8 cellular contexts compared by ENCODE assay signal in genomic region chr17:9959377-9959981, GRCh38. TPM values are rescaled to one million over a fixed set of nuclear protein-coding genes. Genes with fewer than 3 reads are reported as not detected.
A peak's percentile ranks its signal among the peaks of the same experiment; 100 is the strongest.
DNase-seq lines count a peak whose midpoint lies in the region; ATAC-seq and TF ChIP-seq lines count a peak whose summit lies in the region.

No MANE protein-coding gene starts in this region.

- no peaks in the 10 kb centered on the region for H4K20me1 ChIP-seq in GM23338 (replicated peaks; ENCODE audit: insufficient read depth)
- no peaks in the 10 kb centered on the region for H4K20me1 ChIP-seq in SU-DHL-6 (ENCODE audit: low read depth, low read length)

- H3K27ac ChIP-seq in GM23338 (ENCODE audit: low read depth) (no peak overlapping the region), SU-DHL-6 (ENCODE audit: low read depth, low read length) (no peak overlapping the region)

- peak; percentile 62 for DNase-seq in AG20443 (ENCODE audit: low spot score)
- DNase-seq in GM23338 (ENCODE audit: low spot score) = peak; percentile 87
- DNase-seq in fibroblast of gingiva (ENCODE audit: low read depth) = peak; percentile 18
- DNase-seq in posterior vena cava (ENCODE audit: low spot score) = peak; percentile 78
- DNase-seq in activated effector memory CD4-positive, alpha-beta T cell treated with Interleukin-2 at 50 U/mL for 16 hours = no peak
- no peak for DNase-seq in NOMO-1 treated with dmso at 0.1 percent for 144 hours (lab: John Stamatoyannopoulos, UW; ENCODE audit: unreplicated experiment)

- H3K79me2 ChIP-seq in GM23338 (replicated peaks; ENCODE audit: insufficient read depth) = no peaks in the 10 kb centered on the region
- no peaks in the 10 kb centered on the region for H3K79me2 ChIP-seq in SU-DHL-6 (ENCODE audit: insufficient read depth, low read length)

- peak overlapping the region; percentile 53 for H3K4me3 ChIP-seq in GM23338
- H3K4me3 ChIP-seq in SU-DHL-6 (ENCODE audit: insufficient read depth, low read length, poor library complexity, severe bottlenecking) = no peak overlapping the region

- no peaks in the 10 kb centered on the region for H3K36me3 Mint-ChIP-seq in GM23338 (ENCODE audit: low read depth)

- H2AFZ ChIP-seq in GM23338 = peak overlapping the region; percentile 92; the same call in 1 of the 2 replicates
- H2AFZ ChIP-seq in SU-DHL-6 (ENCODE audit: low read depth, low read length, severe bottlenecking) = no peak overlapping the region

- no peaks in the 10 kb centered on the region for H3F3A ChIP-seq in GM23338 (replicated peaks; ENCODE audit: low read depth)
- no peaks in the 10 kb centered on the region for H3F3A ChIP-seq in SU-DHL-6 (ENCODE audit: insufficient read depth)

- intact Hi-C loops in posterior vena cava (cut with DNase I) = no loop called here

- no peaks in the 10 kb centered on the region for H3K36me3 ChIP-seq in GM23338 (ENCODE audit: insufficient read depth)
- no peaks in the 10 kb centered on the region for H3K36me3 ChIP-seq in SU-DHL-6 (ENCODE audit: low read length)

- H3K27me3 ChIP-seq in GM23338 (ENCODE audit: insufficient read depth) (no peaks in the 10 kb centered on the region), SU-DHL-6 (ENCODE audit: low read length) (no peaks in the 10 kb centered on the region)

- ATAC-seq in GM23338 (peak; percentile 85), HG02588 (IDR thresholded peaks at IDR 0.05; ENCODE audit: unreplicated experiment) (no peak)

- no peak overlapping the region for H3K9ac ChIP-seq in SU-DHL-6 (ENCODE audit: low read length)

- no peak overlapping the region for H3K27ac Mint-ChIP-seq in GM23338

- H3K4me2 ChIP-seq in GM23338 (peak overlapping the region; percentile 85), SU-DHL-6 (ENCODE audit: low read depth, low read length, poor library complexity, severe bottlenecking) (no peak overlapping the region)

- peaks cover 16% of the 10 kb centered on the region for H3K4me1 ChIP-seq in GM23338 (ENCODE audit: insufficient read depth)

- peak overlapping the region; percentile 63 for H3K4me3 Mint-ChIP-seq in GM23338

- H3K9me3 ChIP-seq in SU-DHL-6 (ENCODE audit: insufficient read depth, low read length) = no peaks in the 10 kb centered on the region

- peak; percentile 79 to 80 for TF ChIP-seq CTCF in GM23338 (conservative IDR thresholded peaks at IDR 0.05; ENCODE audit: low read depth in 2 of 2)
- peak; percentile 51 for TF ChIP-seq CTCF in SU-DHL-6 (IDR thresholded peaks at IDR 0.05; ENCODE audit: insufficient read depth, low read length, poor library complexity, severe bottlenecking)

- H3K9me3 Mint-ChIP-seq in GM23338 = no peaks in the 10 kb centered on the region; the same call in 2 of the 3 replicates

- no peaks in the 10 kb centered on the region for H3K9me2 ChIP-seq in GM23338 (ENCODE audit: insufficient read depth)
- no peaks in the 10 kb centered on the region for H3K9me2 ChIP-seq in SU-DHL-6 (replicated peaks; ENCODE audit: insufficient read depth, low read length)

- H3K4me1 Mint-ChIP-seq in GM23338 = peaks cover 36% of the 10 kb centered on the region

- H3K27me3 Mint-ChIP-seq in GM23338 (ENCODE audit: insufficient read depth, low read depth, poor library complexity) = peaks cover 19% of the 10 kb centered on the region

TF ChIP-seq in GM23338, 12 proteins besides CTCF, POLR2A, EP300 and RAD21 (continues in another document):
- no peak for TF ChIP-seq CREB1 (CRISPR knock-in tag; IDR thresholded peaks at IDR 0.05; ENCODE audit: low read depth)
- TF ChIP-seq JUNB (IDR thresholded peaks at IDR 0.05; ENCODE audit: unreplicated experiment) = no peak
- no peak for TF ChIP-seq POLR2AphosphoS5 (IDR thresholded peaks at IDR 0.05; ENCODE audit: low read depth)
- TF ChIP-seq EZH2phosphoT487 (IDR thresholded peaks at IDR 0.05; ENCODE audit: unreplicated experiment) = no peak
- no peak for TF ChIP-seq EZH2 (IDR thresholded peaks at IDR 0.05; ENCODE audit: low read depth, unreplicated experiment)
- TF ChIP-seq STAT1 (IDR thresholded peaks at IDR 0.05; ENCODE audit: unreplicated experiment) = no peak
- no peak for TF ChIP-seq ZNF114 (CRISPR knock-in tag; IDR thresholded peaks at IDR 0.05)
- no peak for TF ChIP-seq ZNF331 (CRISPR knock-in tag; IDR thresholded peaks at IDR 0.05; ENCODE audit: low read depth)
- TF ChIP-seq, protein P1, sequence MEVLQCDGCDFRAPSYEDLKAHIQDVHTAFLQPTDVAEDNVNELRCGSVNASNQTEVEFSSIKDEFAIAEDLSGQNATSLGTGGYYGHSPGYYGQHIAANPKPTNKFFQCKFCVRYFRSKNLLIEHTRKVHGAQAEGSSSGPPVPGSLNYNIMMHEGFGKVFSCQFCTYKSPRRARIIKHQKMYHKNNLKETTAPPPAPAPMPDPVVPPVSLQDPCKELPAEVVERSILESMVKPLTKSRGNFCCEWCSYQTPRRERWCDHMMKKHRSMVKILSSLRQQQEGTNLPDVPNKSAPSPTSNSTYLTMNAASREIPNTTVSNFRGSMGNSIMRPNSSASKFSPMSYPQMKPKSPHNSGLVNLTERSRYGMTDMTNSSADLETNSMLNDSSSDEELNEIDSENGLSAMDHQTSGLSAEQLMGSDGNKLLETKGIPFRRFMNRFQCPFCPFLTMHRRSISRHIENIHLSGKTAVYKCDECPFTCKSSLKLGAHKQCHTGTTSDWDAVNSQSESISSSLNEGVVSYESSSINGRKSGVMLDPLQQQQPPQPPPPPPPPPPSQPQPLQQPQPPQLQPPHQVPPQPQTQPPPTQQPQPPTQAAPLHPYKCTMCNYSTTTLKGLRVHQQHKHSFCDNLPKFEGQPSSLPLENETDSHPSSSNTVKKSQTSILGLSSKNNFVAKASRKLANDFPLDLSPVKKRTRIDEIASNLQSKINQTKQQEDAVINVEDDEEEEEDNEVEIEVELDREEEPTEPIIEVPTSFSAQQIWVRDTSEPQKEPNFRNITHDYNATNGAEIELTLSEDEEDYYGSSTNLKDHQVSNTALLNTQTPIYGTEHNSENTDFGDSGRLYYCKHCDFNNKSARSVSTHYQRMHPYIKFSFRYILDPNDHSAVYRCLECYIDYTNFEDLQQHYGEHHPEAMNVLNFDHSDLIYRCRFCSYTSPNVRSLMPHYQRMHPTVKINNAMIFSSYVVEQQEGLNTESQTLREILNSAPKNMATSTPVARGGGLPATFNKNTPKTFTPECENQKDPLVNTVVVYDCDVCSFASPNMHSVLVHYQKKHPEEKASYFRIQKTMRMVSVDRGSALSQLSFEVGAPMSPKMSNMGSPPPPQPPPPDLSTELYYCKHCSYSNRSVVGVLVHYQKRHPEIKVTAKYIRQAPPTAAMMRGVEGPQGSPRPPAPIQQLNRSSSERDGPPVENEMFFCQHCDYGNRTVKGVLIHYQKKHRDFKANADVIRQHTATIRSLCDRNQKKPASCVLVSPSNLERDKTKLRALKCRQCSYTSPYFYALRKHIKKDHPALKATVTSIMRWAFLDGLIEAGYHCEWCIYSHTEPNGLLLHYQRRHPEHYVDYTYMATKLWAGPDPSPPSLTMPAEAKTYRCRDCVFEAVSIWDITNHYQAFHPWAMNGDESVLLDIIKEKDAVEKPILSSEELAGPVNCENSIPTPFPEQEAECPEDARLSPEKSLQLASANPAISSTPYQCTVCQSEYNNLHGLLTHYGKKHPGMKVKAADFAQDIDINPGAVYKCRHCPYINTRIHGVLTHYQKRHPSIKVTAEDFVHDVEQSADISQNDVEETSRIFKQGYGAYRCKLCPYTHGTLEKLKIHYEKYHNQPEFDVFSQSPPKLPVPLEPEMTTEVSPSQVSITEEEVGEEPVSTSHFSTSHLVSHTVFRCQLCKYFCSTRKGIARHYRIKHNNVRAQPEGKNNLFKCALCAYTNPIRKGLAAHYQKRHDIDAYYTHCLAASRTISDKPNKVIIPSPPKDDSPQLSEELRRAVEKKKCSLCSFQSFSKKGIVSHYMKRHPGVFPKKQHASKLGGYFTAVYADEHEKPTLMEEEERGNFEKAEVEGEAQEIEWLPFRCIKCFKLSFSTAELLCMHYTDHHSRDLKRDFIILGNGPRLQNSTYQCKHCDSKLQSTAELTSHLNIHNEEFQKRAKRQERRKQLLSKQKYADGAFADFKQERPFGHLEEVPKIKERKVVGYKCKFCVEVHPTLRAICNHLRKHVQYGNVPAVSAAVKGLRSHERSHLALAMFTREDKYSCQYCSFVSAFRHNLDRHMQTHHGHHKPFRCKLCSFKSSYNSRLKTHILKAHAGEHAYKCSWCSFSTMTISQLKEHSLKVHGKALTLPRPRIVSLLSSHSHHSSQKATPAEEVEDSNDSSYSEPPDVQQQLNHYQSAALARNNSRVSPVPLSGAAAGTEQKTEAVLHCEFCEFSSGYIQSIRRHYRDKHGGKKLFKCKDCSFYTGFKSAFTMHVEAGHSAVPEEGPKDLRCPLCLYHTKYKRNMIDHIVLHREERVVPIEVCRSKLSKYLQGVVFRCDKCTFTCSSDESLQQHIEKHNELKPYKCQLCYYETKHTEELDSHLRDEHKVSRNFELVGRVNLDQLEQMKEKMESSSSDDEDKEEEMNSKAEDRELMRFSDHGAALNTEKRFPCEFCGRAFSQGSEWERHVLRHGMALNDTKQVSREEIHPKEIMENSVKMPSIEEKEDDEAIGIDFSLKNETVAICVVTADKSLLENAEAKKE (CRISPR knock-in tag; IDR thresholded peaks at IDR 0.05) = no peak
- no peak for TF ChIP-seq NANOG (IDR thresholded peaks at IDR 0.05; ENCODE audit: borderline replicate concordance)
- TF ChIP-seq, protein P2, sequence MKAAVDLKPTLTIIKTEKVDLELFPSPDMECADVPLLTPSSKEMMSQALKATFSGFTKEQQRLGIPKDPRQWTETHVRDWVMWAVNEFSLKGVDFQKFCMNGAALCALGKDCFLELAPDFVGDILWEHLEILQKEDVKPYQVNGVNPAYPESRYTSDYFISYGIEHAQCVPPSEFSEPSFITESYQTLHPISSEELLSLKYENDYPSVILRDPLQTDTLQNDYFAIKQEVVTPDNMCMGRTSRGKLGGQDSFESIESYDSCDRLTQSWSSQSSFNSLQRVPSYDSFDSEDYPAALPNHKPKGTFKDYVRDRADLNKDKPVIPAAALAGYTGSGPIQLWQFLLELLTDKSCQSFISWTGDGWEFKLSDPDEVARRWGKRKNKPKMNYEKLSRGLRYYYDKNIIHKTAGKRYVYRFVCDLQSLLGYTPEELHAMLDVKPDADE (IDR thresholded peaks at IDR 0.05) = no peak

RNA-seq across cellular contexts. Expression of gene RCVRN, which starts 54.4 kb away (rescaled TPM):
- not detected in 2 replicates for total RNA-seq in GM23338 (2014; rRNA removed; shearing (Covaris generic))
- not detected in 2 replicates for polyA plus RNA-seq in GM23338 (2016; fragmentation: Nextera tagmentation; extraction: Ambion mirVana)
- under 1 TPM; 0.33 to 0.74 TPM for total RNA-seq in posterior vena cava

Comparison
In these comparisons a context has a peak if more than half of its experiments do, and no peak if none do; other contexts are left out.
1. DNase-seq: peak in AG20443 (single experiment), GM23338 (single experiment), fibroblast of gingiva (single experiment) and posterior vena cava (single experiment); none in activated effector memory CD4-positive, alpha-beta T cell treated with Interleukin-2 at 50 U/mL for 16 hours (single experiment) and NOMO-1 treated with dmso at 0.1 percent for 144 hours (single experiment).